ENCODE assay signal across 10 cellular contexts in genomic region chr11:111539426-111540113, GRCh38. TPM values are rescaled to one million over a fixed set of nuclear protein-coding genes. Genes with fewer than 3 reads are reported as not detected.
DNase-seq lines count a peak whose midpoint lies in the region; FAIRE-seq and TF ChIP-seq lines count a peak whose summit lies in the region.
"Had no signal": no experiment of that assay in that cellular context is flagged by ENCODE, and none has a peak within 500 bp of the region (broad histone marks: within the 10 kb centered on the region; RNA-seq: fewer than 3 reads in every experiment).

No MANE protein-coding gene starts in this region.

- DNase-seq in activated CD4-positive, alpha-beta T cell treated with anti-CD3 and anti-CD28 coated beads, Interleukin-2, amount 10 ng/mL, durations not matched to agents 24 days and 14 days: peak; percentile 67
- no peak for DNase-seq in activated CD4-positive, alpha-beta T cell treated with anti-CD3 and anti-CD28 coated beads, Interleukin-2, amount 50 U/mL, for 1 hour
- no peak for DNase-seq in activated T-helper 2 cell treated with anti-CD3 and anti-CD28 coated beads, Interferon-gamma antibody, Interleukin-2, Interleukin-4, amounts not matched to agents 10 μg/mL and 5 μg/mL and 100 μg/mL, durations not matched to agents 14 hours and 24 hours and 36 hours (ENCODE audit: low spot score)
- DNase-seq in left kidney (ENCODE audit: low read depth, low spot score) (peak; percentile 42), Ammon's horn (ENCODE audit: low spot score) (no peak), NCI-H128 (lab: John Stamatoyannopoulos, UW; ENCODE audit: unreplicated experiment) (no peak), GM12892 (ENCODE audit: insufficient read length) (no peak)

- H3K4me1 Mint-ChIP-seq in activated CD4-positive, alpha-beta T cell treated with anti-CD3 and anti-CD28 coated beads, Interleukin-2, amount 10 ng/mL, durations not matched to agents 24 days and 14 days: peaks cover 20% of the 10 kb centered on the region
- H3K4me1 Mint-ChIP-seq in activated T-helper 2 cell treated with anti-CD3 and anti-CD28 coated beads, Interferon-gamma antibody, Interleukin-2, Interleukin-4, amounts not matched to agents 10 μg/mL and 5 μg/mL and 100 μg/mL, durations not matched to agents 14 hours and 24 hours and 36 hours (ENCODE audit: low read depth): peaks cover 24% of the 10 kb centered on the region

- peaks cover 59% of the 10 kb centered on the region for H3K27me3 Mint-ChIP-seq in activated CD4-positive, alpha-beta T cell treated with anti-CD3 and anti-CD28 coated beads, Interleukin-2, amount 10 ng/mL, durations not matched to agents 24 days and 14 days
- H3K27me3 Mint-ChIP-seq in activated T-helper 2 cell treated with anti-CD3 and anti-CD28 coated beads, Interferon-gamma antibody, Interleukin-2, Interleukin-4, amounts not matched to agents 10 μg/mL and 5 μg/mL and 100 μg/mL, durations not matched to agents 14 hours and 24 hours and 36 hours (ENCODE audit: low read depth): peaks cover 74% of the 10 kb centered on the region

- peak overlapping the region; percentile 86 for H3K27ac Mint-ChIP-seq in activated CD4-positive, alpha-beta T cell treated with anti-CD3 and anti-CD28 coated beads, Interleukin-2, amount 10 ng/mL, durations not matched to agents 24 days and 14 days
- H3K27ac Mint-ChIP-seq in activated T-helper 2 cell treated with anti-CD3 and anti-CD28 coated beads, Interferon-gamma antibody, Interleukin-2, Interleukin-4, amounts not matched to agents 10 μg/mL and 5 μg/mL and 100 μg/mL, durations not matched to agents 14 hours and 24 hours and 36 hours: peak overlapping the region; percentile 65

- peaks cover 6% of the 10 kb centered on the region for H3K9me3 Mint-ChIP-seq in activated CD4-positive, alpha-beta T cell treated with anti-CD3 and anti-CD28 coated beads, Interleukin-2, amount 10 ng/mL, durations not matched to agents 24 days and 14 days
- no peaks in the 10 kb centered on the region for H3K9me3 Mint-ChIP-seq in activated T-helper 2 cell treated with anti-CD3 and anti-CD28 coated beads, Interferon-gamma antibody, Interleukin-2, Interleukin-4, amounts not matched to agents 10 μg/mL and 5 μg/mL and 100 μg/mL, durations not matched to agents 14 hours and 24 hours and 36 hours

- intact Hi-C loops in activated CD4-positive, alpha-beta T cell treated with anti-CD3 and anti-CD28 coated beads, Interleukin-2, amount 10 ng/mL, durations not matched to agents 24 days and 14 days (cut with micrococcal nuclease): loop anchor here (1.0 kb wide), 2 partner anchors 8 to 18 kb away; no protein-coding TSS in a partner anchor
- intact Hi-C loops in activated T-helper 2 cell treated with anti-CD3 and anti-CD28 coated beads, Interferon-gamma antibody, Interleukin-2, Interleukin-4, amounts not matched to agents 10 μg/mL and 5 μg/mL and 100 μg/mL, durations not matched to agents 14 hours and 24 hours and 36 hours (cut with micrococcal nuclease): loop anchor here (2.0 to 5.0 kb wide), 3 partner anchors 13 to 87 kb away; no protein-coding TSS in a partner anchor

- H3K4me3 Mint-ChIP-seq in activated CD4-positive, alpha-beta T cell treated with anti-CD3 and anti-CD28 coated beads, Interleukin-2, amount 10 ng/mL, durations not matched to agents 24 days and 14 days: peak overlapping the region; percentile 66
- H3K4me3 Mint-ChIP-seq in activated T-helper 2 cell treated with anti-CD3 and anti-CD28 coated beads, Interferon-gamma antibody, Interleukin-2, Interleukin-4, amounts not matched to agents 10 μg/mL and 5 μg/mL and 100 μg/mL, durations not matched to agents 14 hours and 24 hours and 36 hours (ENCODE audit: low read depth): peak overlapping the region; percentile 47

- FAIRE-seq in GM12892 (lab: Jason Lieb, UNC): no peak
- FAIRE-seq: K562 had no signal

- H3K36me3 Mint-ChIP-seq in activated CD4-positive, alpha-beta T cell treated with anti-CD3 and anti-CD28 coated beads, Interleukin-2, amount 10 ng/mL, durations not matched to agents 24 days and 14 days (ENCODE audit: low read depth): no peaks in the 10 kb centered on the region
- H3K36me3 Mint-ChIP-seq in activated T-helper 2 cell treated with anti-CD3 and anti-CD28 coated beads, Interferon-gamma antibody, Interleukin-2, Interleukin-4, amounts not matched to agents 10 μg/mL and 5 μg/mL and 100 μg/mL, durations not matched to agents 14 hours and 24 hours and 36 hours (ENCODE audit: low read depth): no peaks in the 10 kb centered on the region

- TF ChIP-seq POLR2A in GM12892 (IDR thresholded peaks at IDR 0.05; ENCODE audit: low read depth, low read length): no peak

- H3K27ac ChIP-seq in temporal lobe (ENCODE audit: low read depth, low read length): peak overlapping the region; percentile 77
- H3K27ac ChIP-seq: C4-2B had no signal

RNA-seq across cellular contexts. Expression of gene LAYN, which starts 0.9 kb away (rescaled TPM):
- 6.4 and 6.7 TPM in 2 replicates for total RNA-seq in activated CD4-positive, alpha-beta T cell treated with anti-CD3 and anti-CD28 coated beads, Interleukin-2, amount 10 ng/mL, durations not matched to agents 24 days and 14 days
- 15.8 and 16.5 TPM in 2 replicates for total RNA-seq in activated T-helper 2 cell treated with anti-CD3 and anti-CD28 coated beads, Interferon-gamma antibody, Interleukin-2, Interleukin-4, amounts not matched to agents 10 μg/mL and 5 μg/mL and 100 μg/mL, durations not matched to agents 14 hours and 24 hours and 36 hours
- total RNA-seq in temporal lobe: 4.2 TPM
- 0.49 TPM for polyA plus RNA-seq in GM12892 (2012; ENCODE audit: missing spikeins)
- total RNA-seq: K562 had no signal
- polyA plus RNA-seq: K562 had no signal

RNA-seq across cellular contexts. Expression of gene HOATZ, which starts 25.0 kb away (rescaled TPM):
- total RNA-seq in activated CD4-positive, alpha-beta T cell treated with anti-CD3 and anti-CD28 coated beads, Interleukin-2, amount 10 ng/mL, durations not matched to agents 24 days and 14 days: not detected in 2 replicates
- not detected in 2 replicates for total RNA-seq in activated T-helper 2 cell treated with anti-CD3 and anti-CD28 coated beads, Interferon-gamma antibody, Interleukin-2, Interleukin-4, amounts not matched to agents 10 μg/mL and 5 μg/mL and 100 μg/mL, durations not matched to agents 14 hours and 24 hours and 36 hours
- 0.98 TPM for total RNA-seq in temporal lobe
- polyA plus RNA-seq in GM12892 (2012; ENCODE audit: missing spikeins): not detected
- total RNA-seq: K562 had no signal
- polyA plus RNA-seq: K562 had no signal

RNA-seq across cellular contexts. Expression of gene BTG4, which starts 27.4 kb away (rescaled TPM):
- total RNA-seq in activated CD4-positive, alpha-beta T cell treated with anti-CD3 and anti-CD28 coated beads, Interleukin-2, amount 10 ng/mL, durations not matched to agents 24 days and 14 days: not detected in 2 replicates
- total RNA-seq in activated T-helper 2 cell treated with anti-CD3 and anti-CD28 coated beads, Interferon-gamma antibody, Interleukin-2, Interleukin-4, amounts not matched to agents 10 μg/mL and 5 μg/mL and 100 μg/mL, durations not matched to agents 14 hours and 24 hours and 36 hours: not detected in 2 replicates
- total RNA-seq in temporal lobe: not detected
- not detected for polyA plus RNA-seq in GM12892 (2012; ENCODE audit: missing spikeins)
- total RNA-seq: K562 had no signal
- polyA plus RNA-seq: K562 had no signal

Comparison
In these comparisons a context has a peak if more than half of its experiments do, and no peak if none do; other contexts are left out.
1. DNase-seq: peak in activated CD4-positive, alpha-beta T cell treated with anti-CD3 and anti-CD28 coated beads, Interleukin-2, amount 10 ng/mL, durations not matched to agents 24 days and 14 days (single experiment) and left kidney (single experiment); none in activated CD4-positive, alpha-beta T cell treated with anti-CD3 and anti-CD28 coated beads, Interleukin-2, amount 50 U/mL, for 1 hour (single experiment), activated T-helper 2 cell treated with anti-CD3 and anti-CD28 coated beads, Interferon-gamma antibody, Interleukin-2, Interleukin-4, amounts not matched to agents 10 μg/mL and 5 μg/mL and 100 μg/mL, durations not matched to agents 14 hours and 24 hours and 36 hours (single experiment), Ammon's horn (single experiment), NCI-H128 (single experiment) and GM12892 (single experiment).